In genomic region chr4:154519214-154519613, GRCh38 we compare ENCODE assay signal across 21 cellular contexts. TPM values are rescaled to one million over a fixed set of nuclear protein-coding genes. Genes with fewer than 3 reads are reported as not detected.
DNase-seq lines count a peak whose midpoint lies in the region; ATAC-seq, FAIRE-seq and TF ChIP-seq lines count a peak whose summit lies in the region.
"Had no signal": no experiment of that assay in that cellular context is flagged by ENCODE, and none has a peak within 500 bp of the region (broad histone marks: within the 10 kb centered on the region; RNA-seq: fewer than 3 reads in every experiment).

No MANE protein-coding gene starts in this region.

- CTCF ChIA-PET in IMR-90 (lab: Yijun Ruan, JAX), result interaction anchor here (0.7 kb wide), 1 partner anchor 8 kb away, joined by 3 read pairs; no protein-coding TSS in a partner anchor

- FAIRE-seq in kidney (lab: Jason Lieb, UNC), result no peak
- FAIRE-seq: GM12892, GM18507, H1 had no signal

- no peaks in the 10 kb centered on the region for H3K27me3 ChIP-seq in right atrium auricular region
- peaks cover 4% of the 10 kb centered on the region; the same call in 1 of the 2 replicates for H3K27me3 ChIP-seq in IMR-90 (ENCODE audit: control insufficient read depth, insufficient read depth, low read length)
- H3K27me3 ChIP-seq in neuronal stem cell (ENCODE audit: control insufficient read depth in 3 of 3, insufficient read depth in 3 of 3, low read depth in 1 of 3, low read length in 3 of 3), result no peaks in the 10 kb centered on the region
- peaks cover 0 to 6% (median 0%) of the 10 kb centered on the region in 45 donors for H3K27me3 ChIP-seq in dorsolateral prefrontal cortex
- H3K27me3 ChIP-seq: BLaER1 had no signal

- H3K56ac ChIP-seq in IMR-90 (ENCODE audit: extremely low read depth, insufficient read depth, low read length), result no peak overlapping the region

- no peak overlapping the region for H2AK9ac ChIP-seq in IMR-90 (replicated peaks; ENCODE audit: low read depth, low read length, poor library complexity)

- no peak overlapping the region for H3K9ac ChIP-seq in IMR-90 (ENCODE audit: low read depth, low read length)
- no peak overlapping the region for H3K9ac ChIP-seq in neuronal stem cell (ENCODE audit: low read depth, low read length, poor library complexity)
- H3K9ac ChIP-seq in kidney (ENCODE audit: low read length in 2 of 2), result no peak overlapping the region
- H3K9ac ChIP-seq: BLaER1 had no signal

- 25% methylated on average over 3 of the region's 4 CpGs; no CpG with 5 or more reads in 1 of the 2 experiments for WGBS in IMR-90 (ENCODE audit: extremely low coverage in 2 of 2, insufficient read length in 1 of 2), 2 experiments
- WGBS in neuronal stem cell (ENCODE audit: extremely low coverage in 2 of 2, insufficient read length in 2 of 2, insufficient replicate concordance in 1 of 2), 2 donors, result no CpG with 5 or more reads among the region's 4 CpGs

- no peak for TF ChIP-seq POLR2A in IMR-90 (IDR thresholded peaks at IDR 0.05; ENCODE audit: low read depth, low read length)

- H3K4me2 ChIP-seq in IMR-90 (ENCODE audit: low read depth, low read length), result no peak overlapping the region; the same call in 1 of the 2 replicates
- H3K4me2 ChIP-seq in neuronal stem cell (ENCODE audit: insufficient read depth, low read length, poor library complexity, severe bottlenecking), result no peak overlapping the region
- H3K4me2 ChIP-seq: BLaER1 had no signal

- no peak overlapping the region for H3K4ac ChIP-seq in IMR-90 (ENCODE audit: low read depth, low read length)
- no peak overlapping the region for H3K4ac ChIP-seq in neuronal stem cell (ENCODE audit: low read length)

- peaks cover 44% of the 10 kb centered on the region for H3K4me1 Mint-ChIP-seq in nephron
- H3K4me1 Mint-ChIP-seq: CD14-positive monocyte, H9 had no signal

- H4K91ac ChIP-seq in IMR-90 (ENCODE audit: insufficient read depth, low read depth, low read length), result no peak overlapping the region
- no peak overlapping the region for H4K91ac ChIP-seq in neuronal stem cell (ENCODE audit: low read depth, low read length, poor library complexity)

- no peak overlapping the region for H3K4me3 Mint-ChIP-seq in nephron
- H3K4me3 Mint-ChIP-seq: CD4-positive, alpha-beta memory T cell; H9 had no signal

- intact Hi-C loops in left ventricle myocardium superior (cut with micrococcal nuclease) (no loop called here), IMR-90 (cut with micrococcal nuclease) (no loop called here), dorsolateral prefrontal cortex (cut with DNase I) (loop anchor here in 1 of 2 donors (10.0 kb wide), 1 partner anchor 124 kb away; no protein-coding TSS in a partner anchor), kidney (cut with DNase I) (no loop called here)

- H3K4me1 ChIP-seq in right atrium auricular region (peaks cover 0 to 7% of the 10 kb centered on the region in 2 donors), IMR-90 (ENCODE audit: control insufficient read depth, insufficient read depth, low read length) (peaks cover 3% of the 10 kb centered on the region; the same call in 1 of the 2 replicates), neuronal stem cell (ENCODE audit: control insufficient read depth in 2 of 2, insufficient read depth in 1 of 2, low read depth in 1 of 2, low read length in 2 of 2) (peaks cover 7 to 31% of the 10 kb centered on the region in 2 donors), kidney (ENCODE audit: control insufficient read depth in 1 of 2, insufficient read depth in 1 of 2, low read depth in 1 of 2, low read length in 2 of 2) (no peaks in the 10 kb centered on the region)
- H3K4me1 ChIP-seq: BLaER1 had no signal

- H4K8ac ChIP-seq in IMR-90 (ENCODE audit: low read depth in 2 of 2, low read length in 2 of 2) (no peak overlapping the region), neuronal stem cell (ENCODE audit: low read depth, low read length) (no peak overlapping the region)

- H3K79me1 ChIP-seq in IMR-90 (ENCODE audit: low read depth in 1 of 2, low read length in 2 of 2) (no peaks in the 10 kb centered on the region), neuronal stem cell (ENCODE audit: low read depth, low read length) (no peaks in the 10 kb centered on the region)

- in situ Hi-C loops in IMR-90 (cut with MboI; ENCODE audit: low sequenced_read_pairs), result no loop called here

- H2AK5ac ChIP-seq in IMR-90 (ENCODE audit: low read depth, low read length), result no peak overlapping the region
- no peak overlapping the region for H2AK5ac ChIP-seq in neuronal stem cell (ENCODE audit: low read depth, low read length)

- no peaks in the 10 kb centered on the region for H3K9me1 ChIP-seq in IMR-90 (ENCODE audit: insufficient read depth, low read length)

- H3K23ac ChIP-seq in IMR-90 (ENCODE audit: low read depth, low read length) (no peak overlapping the region), neuronal stem cell (ENCODE audit: low read depth, low read length, poor library complexity) (no peak overlapping the region)

- DNase-seq in left ventricle myocardium superior (no peak), right atrium auricular region (ENCODE audit: low spot score) (no peak), IMR-90 (no peak), neuronal stem cell (ENCODE audit: low spot score) (no peak), dorsolateral prefrontal cortex (no peak), kidney (no peak)
- DNase-seq: 8988T; CD4-positive, alpha-beta memory T cell; DMS153; DMS79; GDM1; H9 had no signal

- no TSS peak for BruUV-seq in IMR-90 (replicated peaks; lab: Mats Ljungman, UMichigan)

- dilution Hi-C loops in IMR-90 (cut with HindIII; ENCODE audit: low sequenced_read_pairs, unreplicated experiment), result no loop called here

- H3K27me3 Mint-ChIP-seq in nephron (ENCODE audit: low read depth), result peaks cover 9% of the 10 kb centered on the region

- H2BK120ac ChIP-seq in IMR-90 (ENCODE audit: low read depth, low read length) (no peak overlapping the region), neuronal stem cell (ENCODE audit: low read depth, low read length) (no peak overlapping the region)

- no peak overlapping the region for H3K18ac ChIP-seq in IMR-90 (ENCODE audit: low read depth, low read length)
- no peak overlapping the region for H3K18ac ChIP-seq in neuronal stem cell (ENCODE audit: low read length)

- H3K4me3 ChIP-seq in right atrium auricular region, result no peak overlapping the region
- no peak overlapping the region for H3K4me3 ChIP-seq in IMR-90 (ENCODE audit: insufficient read depth, low read depth, low read length)
- H3K4me3 ChIP-seq in neuronal stem cell (ENCODE audit: low read length in 2 of 2), result no peak overlapping the region
- no peak overlapping the region for H3K4me3 ChIP-seq in dorsolateral prefrontal cortex
- H3K4me3 ChIP-seq in kidney (ENCODE audit: low read length in 2 of 2), result no peak overlapping the region
- H3K4me3 ChIP-seq: BLaER1 had no signal

- H2BK5ac ChIP-seq in IMR-90 (ENCODE audit: low read depth, low read length, poor library complexity, severe bottlenecking) (no peak overlapping the region), neuronal stem cell (ENCODE audit: low read length) (no peak overlapping the region)

- TF ChIP-seq CTCF in right atrium auricular region (IDR thresholded peaks at IDR 0.05), result no peak
- no peak for TF ChIP-seq CTCF in IMR-90 (conservative IDR thresholded peaks at IDR 0.05; ENCODE audit: low read depth, low read length)
- TF ChIP-seq CTCF in nephron (IDR thresholded peaks at IDR 0.05; ENCODE audit: unreplicated experiment in 3 of 3), result no peak
- no peak for TF ChIP-seq CTCF in dorsolateral prefrontal cortex (IDR thresholded peaks at IDR 0.05 in 54 of 56, conservative IDR thresholded peaks at IDR 0.05 in 2 of 56; ENCODE audit: low read depth in 1 of 56, partially characterized antibody in 56 of 56)
- TF ChIP-seq CTCF in kidney (IDR thresholded peaks at IDR 0.05; ENCODE audit: borderline replicate concordance, extremely low read depth, insufficient read depth), result no peak

- H3K36me3 Mint-ChIP-seq in nephron (ENCODE audit: low read depth), result no peaks in the 10 kb centered on the region
- H3K36me3 Mint-ChIP-seq: CD14-positive monocyte; CD4-positive, alpha-beta memory T cell had no signal

- POLR2A ChIA-PET in IMR-90 (lab: Charles Lee; ENCODE audit: unreplicated experiment), result no interaction called here

- H2AFZ ChIP-seq in IMR-90 (replicated peaks; ENCODE audit: low read length, poor library complexity), result no peak overlapping the region
- H2AFZ ChIP-seq in neuronal stem cell (ENCODE audit: low read length), result peak overlapping the region; percentile 71

- H3K36me3 ChIP-seq in right atrium auricular region (no peaks in the 10 kb centered on the region), IMR-90 (ENCODE audit: control insufficient read depth, insufficient read depth, low read length) (no peaks in the 10 kb centered on the region), neuronal stem cell (replicated peaks in 1 of 2; ENCODE audit: control insufficient read depth in 2 of 2, insufficient read depth in 2 of 2, low read length in 2 of 2) (no peaks in the 10 kb centered on the region), kidney (ENCODE audit: control insufficient read depth in 1 of 2, insufficient read depth in 2 of 2, low read length in 2 of 2) (no peaks in the 10 kb centered on the region)
- H3K36me3 ChIP-seq: BLaER1 had no signal

- H4K5ac ChIP-seq in IMR-90 (ENCODE audit: low read depth, low read length), result no peak overlapping the region

- no peak overlapping the region for H2BK12ac ChIP-seq in neuronal stem cell (ENCODE audit: low read length)

- ATAC-seq in left ventricle myocardium superior (peak; percentile 38), IMR-90 (ENCODE audit: low read depth) (peak; percentile 11; the same call in 1 of the 2 replicates)

- H3K14ac ChIP-seq in IMR-90 (replicated peaks; ENCODE audit: low read depth, low read length) (no peak overlapping the region), neuronal stem cell (ENCODE audit: low read length) (no peak overlapping the region)

- no peaks in the 10 kb centered on the region for H3K9me3 ChIP-seq in right atrium auricular region
- no peaks in the 10 kb centered on the region for H3K9me3 ChIP-seq in IMR-90 (ENCODE audit: control insufficient read depth, insufficient read depth, low read length)
- no peaks in the 10 kb centered on the region for H3K9me3 ChIP-seq in neuronal stem cell (replicated peaks in 1 of 2; ENCODE audit: control insufficient read depth in 2 of 2, insufficient read depth in 1 of 2, low read depth in 1 of 2, low read length in 2 of 2)
- no peaks in the 10 kb centered on the region for H3K9me3 ChIP-seq in kidney (ENCODE audit: control insufficient read depth in 1 of 2, low read length in 2 of 2)

- no peak overlapping the region for H3K27ac ChIP-seq in right atrium auricular region
- H3K27ac ChIP-seq in IMR-90 (ENCODE audit: insufficient read depth, low read length), result no peak overlapping the region
- H3K27ac ChIP-seq in neuronal stem cell (replicated peaks; ENCODE audit: low read length), result no peak overlapping the region
- peak overlapping the region in 6 of 59 donors; percentile 4 to 48 (median 24) for H3K27ac ChIP-seq in dorsolateral prefrontal cortex
- no peak overlapping the region for H3K27ac ChIP-seq in kidney (ENCODE audit: low read depth in 2 of 2, low read length in 2 of 2)
- H3K27ac ChIP-seq: BLaER1 had no signal

- H4K20me1 ChIP-seq in IMR-90 (ENCODE audit: insufficient read depth, low read length), result no peaks in the 10 kb centered on the region
- H4K20me1 ChIP-seq: BLaER1 had no signal

- no peak overlapping the region for H2BK20ac ChIP-seq in IMR-90 (ENCODE audit: low read depth, low read length)

- H3K9me3 Mint-ChIP-seq in nephron, result peaks cover 2% of the 10 kb centered on the region
- H3K9me3 Mint-ChIP-seq: CD4-positive, alpha-beta memory T cell; H9 had no signal

- no peak overlapping the region for H2BK15ac ChIP-seq in IMR-90 (ENCODE audit: low read depth, low read length)
- H2BK15ac ChIP-seq in neuronal stem cell (ENCODE audit: low read length), result no peak overlapping the region

- H3K27ac Mint-ChIP-seq in nephron, result peak overlapping the region; percentile 62 to 86 (median 80)
- H3K27ac Mint-ChIP-seq: CD4-positive, alpha-beta memory T cell; H9 had no signal

- TF ChIP-seq RAD21 in IMR-90 (IDR thresholded peaks at IDR 0.05; ENCODE audit: low read length), result no peak

RNA-seq across cellular contexts. Expression of gene DCHS2, which starts 27.6 kb away (rescaled TPM):
- not detected for total RNA-seq in left ventricle myocardium superior
- under 1 TPM in 1 of 2 donors, not detected in 1; 0.04 TPM for total RNA-seq in right atrium auricular region
- total RNA-seq in IMR-90 (2012; rRNA removed), result not detected in 2 replicates
- polyA plus RNA-seq in IMR-90 (2012; rRNA removed), result not detected in 2 replicates
- polyA plus RNA-seq in IMR-90 (2012; cell fraction: cytosol; rRNA removed), result not detected in 2 replicates
- not detected in 2 replicates for polyA plus RNA-seq in IMR-90 (2012; cell fraction: nucleus; rRNA removed; ENCODE audit: low replicate concordance)
- polyA plus RNA-seq in neuronal stem cell (2013, experiment 1 of 2), result 0.35 TPM
- 0.33 TPM for polyA plus RNA-seq in neuronal stem cell (2013, experiment 2 of 2)
- 10 to 100 TPM in 106 of 120 experiments, 1 to 10 TPM in 14; 6.0 to 24.0 (median 14.7) TPM for total RNA-seq in dorsolateral prefrontal cortex
- 0.47 TPM for total RNA-seq in kidney
- polyA plus RNA-seq in kidney (ENCODE audit: insufficient read depth, low read depth, low replicate concordance), result not detected
- polyA plus RNA-seq: AG04450, CD14-positive monocyte had no signal

RNA-seq across cellular contexts. Expression of gene PLRG1, which starts 31.0 kb away (rescaled TPM):
- total RNA-seq in left ventricle myocardium superior (37.0 TPM), right atrium auricular region (10 to 100 TPM; 21.1 to 30.1 TPM), IMR-90 (2012; rRNA removed) (107 and 200 TPM in 2 replicates), dorsolateral prefrontal cortex (10 to 100 TPM; 42.2 to 96.5 (median 73.6) TPM), kidney (69.7 TPM)
- polyA plus RNA-seq in IMR-90 (2012; rRNA removed) (70.0 and 76.1 TPM in 2 replicates), kidney (ENCODE audit: insufficient read depth, low read depth, low replicate concordance) (54.6 TPM)
- polyA plus RNA-seq in IMR-90 (2012; cell fraction: cytosol; rRNA removed), result 22.9 and 24.5 TPM in 2 replicates
- 15.6 and 85.8 TPM in 2 replicates for polyA plus RNA-seq in IMR-90 (2012; cell fraction: nucleus; rRNA removed; ENCODE audit: low replicate concordance)
- 71.7 TPM for polyA plus RNA-seq in neuronal stem cell (2013, experiment 1 of 2)
- polyA plus RNA-seq in neuronal stem cell (2013, experiment 2 of 2), result 76.5 TPM

RNA-seq across cellular contexts. Expression of gene FGB, which starts 43.6 kb away (rescaled TPM):
- total RNA-seq in left ventricle myocardium superior (not detected), right atrium auricular region (not detected), IMR-90 (2012; rRNA removed) (not detected in 2 replicates), dorsolateral prefrontal cortex (not detected), kidney (42.5 TPM)
- polyA plus RNA-seq in IMR-90 (2012; rRNA removed) (not detected in 2 replicates), kidney (ENCODE audit: insufficient read depth, low read depth, low replicate concordance) (23.5 TPM)
- not detected in 2 replicates for polyA plus RNA-seq in IMR-90 (2012; cell fraction: cytosol; rRNA removed)
- polyA plus RNA-seq in IMR-90 (2012; cell fraction: nucleus; rRNA removed; ENCODE audit: low replicate concordance), result not detected in 2 replicates
- polyA plus RNA-seq in neuronal stem cell (2013, experiment 1 of 2), result not detected
- not detected for polyA plus RNA-seq in neuronal stem cell (2013, experiment 2 of 2)
- total RNA-seq: A673; CD4-positive, alpha-beta memory T cell; Daoy; H1; H9 had no signal
- polyA plus RNA-seq: CD14-positive monocyte; CD4-positive, alpha-beta memory T cell; H1 had no signal

Comparison
In these comparisons a context has a peak if more than half of its experiments do, and no peak if none do; other contexts are left out.
1. RNA of gene FGB, which starts 43.6 kb away (total RNA-seq): 42.5 TPM in kidney (single experiment); not detected in right atrium auricular region, not detected in left ventricle myocardium superior (single experiment), not detected in IMR-90 and not detected in dorsolateral prefrontal cortex; every median in the first group is over 10 times any median in the second.